In genomic region chr16:86611958-86612357, GRCh38 we compare ENCODE assay signal across 20 cellular contexts. TPM values are rescaled to one million over a fixed set of nuclear protein-coding genes. Genes with fewer than 3 reads are reported as not detected.
DNase-seq lines count a peak whose midpoint lies in the region; ATAC-seq and TF ChIP-seq lines count a peak whose summit lies in the region.
"Had no signal": no experiment of that assay in that cellular context is flagged by ENCODE, and none has a peak within 500 bp of the region (broad histone marks: within the 10 kb centered on the region; RNA-seq: fewer than 3 reads in every experiment).

No MANE protein-coding gene starts in this region.

- intact Hi-C loops in cardiac septum (cut with DNase I): no loop called here

- H3K4me1 Mint-ChIP-seq in nephron: peaks cover 31% of the 10 kb centered on the region
- H3K4me1 Mint-ChIP-seq: CD4-positive, CD25-positive, alpha-beta regulatory T cell had no signal

- no peaks in the 10 kb centered on the region for H3K27me3 ChIP-seq in right atrium auricular region
- no peaks in the 10 kb centered on the region for H3K27me3 ChIP-seq in brain microvascular endothelial cell (replicated peaks)
- H3K27me3 ChIP-seq in thoracic aorta (replicated peaks; ENCODE audit: insufficient read depth): no peaks in the 10 kb centered on the region
- H3K27me3 ChIP-seq: BE2C, SJCRH30 had no signal

- in situ Hi-C loops in brain microvascular endothelial cell (cut with HindIII; ENCODE audit: low pct_ligation_motif_present, low sequenced_read_pairs): no loop called here

- ATAC-seq in thoracic aorta (ENCODE audit: insufficient number of reproducible peaks, low FRiP score, low read depth) (no peak), GM18867 (IDR thresholded peaks at IDR 0.05; ENCODE audit: unreplicated experiment) (no peak)

- DNase-seq in right atrium auricular region (ENCODE audit: low spot score) (no peak), cardiac septum (ENCODE audit: low spot score) (no peak), brain microvascular endothelial cell (no peak), thoracic aorta (ENCODE audit: low spot score) (no peak), NCI-H128 (lab: John Stamatoyannopoulos, UW; ENCODE audit: unreplicated experiment) (no peak), HuH-7.5 (ENCODE audit: low spot score) (no peak)
- DNase-seq: BE2C; CD4-positive, CD25-positive, alpha-beta regulatory T cell; DMS79; H7; MV-4-11; NCI-H1105 treated with DMSO at 0.1 percent for 48 hours; NCI-H1694 treated with DMSO at 0.1 percent for 48 hours; NCI-H2081 treated with DMSO at 0.1 percent for 48 hours; NCI-H446 treated with DMSO at 0.1 percent for 48 hours; OCI-M1; SJCRH30 had no signal

- peaks cover 14% of the 10 kb centered on the region for H3K27me3 Mint-ChIP-seq in nephron (ENCODE audit: low read depth)

- TF ChIP-seq CTCF in right atrium auricular region (IDR thresholded peaks at IDR 0.05) (no peak), brain microvascular endothelial cell (IDR thresholded peaks at IDR 0.05; ENCODE audit: low read depth, low read length, missing control alignments) (no peak), nephron (IDR thresholded peaks at IDR 0.05; ENCODE audit: unreplicated experiment in 3 of 3) (no peak), thoracic aorta (IDR thresholded peaks at IDR 0.05) (no peak)

- H3K36me3 Mint-ChIP-seq in nephron (ENCODE audit: low read depth): no peaks in the 10 kb centered on the region
- H3K36me3 Mint-ChIP-seq: CD4-positive, CD25-positive, alpha-beta regulatory T cell had no signal

- no peaks in the 10 kb centered on the region for H3K9me3 ChIP-seq in right atrium auricular region
- no peaks in the 10 kb centered on the region for H3K9me3 ChIP-seq in thoracic aorta
- H3K9me3 ChIP-seq: BE2C, SJCRH30 had no signal

- H3K27ac ChIP-seq in right atrium auricular region (peak overlapping the region; percentile 54 to 55), brain microvascular endothelial cell (peak overlapping the region; percentile 62), thoracic aorta (peak overlapping the region; percentile 92 to 94)
- H3K27ac ChIP-seq: KMS-11, SJCRH30 had no signal

- H3K4me3 Mint-ChIP-seq in nephron: peak overlapping the region in 1 of 3 experiments; percentile 28
- H3K4me3 Mint-ChIP-seq: CD4-positive, CD25-positive, alpha-beta regulatory T cell had no signal

- no peaks in the 10 kb centered on the region for H3K9me3 Mint-ChIP-seq in nephron
- H3K9me3 Mint-ChIP-seq: CD4-positive, CD25-positive, alpha-beta regulatory T cell had no signal

- H3K27ac Mint-ChIP-seq in nephron: peak overlapping the region; percentile 87 to 93 (median 88)
- H3K27ac Mint-ChIP-seq: CD4-positive, CD25-positive, alpha-beta regulatory T cell had no signal

- no peaks in the 10 kb centered on the region for H3K36me3 ChIP-seq in right atrium auricular region
- H3K36me3 ChIP-seq in brain microvascular endothelial cell (replicated peaks): no peaks in the 10 kb centered on the region
- H3K36me3 ChIP-seq in thoracic aorta: no peaks in the 10 kb centered on the region
- H3K36me3 ChIP-seq: BE2C, SJCRH30 had no signal

- H3K4me1 ChIP-seq in right atrium auricular region (peaks cover 0 to 9% of the 10 kb centered on the region in 2 donors), thoracic aorta (ENCODE audit: control insufficient read depth in 1 of 2, low read depth in 2 of 2) (peaks cover 28 to 66% of the 10 kb centered on the region in 2 donors)
- H3K4me1 ChIP-seq: BE2C had no signal

- H3K4me3 ChIP-seq in right atrium auricular region (no peak overlapping the region), brain microvascular endothelial cell (ENCODE audit: low read depth, low read length) (no peak overlapping the region), thoracic aorta (no peak overlapping the region)
- H3K4me3 ChIP-seq: SJCRH30 had no signal

RNA-seq across cellular contexts. Expression of gene FOXL1, which starts 33.6 kb away (rescaled TPM):
- 1 to 10 TPM in 1 of 2 donors, under 1 TPM in 1; 0.85 to 1.3 TPM for total RNA-seq in right atrium auricular region
- total RNA-seq in cardiac septum: 1.2 TPM
- 10 to 100 TPM; 52.1 to 52.8 TPM for total RNA-seq in thoracic aorta
- total RNA-seq: CD4-positive, CD25-positive, alpha-beta regulatory T cell had no signal

RNA-seq across cellular contexts. Expression of gene FOXC2, which starts 45.3 kb away (rescaled TPM):
- total RNA-seq in right atrium auricular region (1 to 10 TPM; 2.6 to 2.9 TPM), cardiac septum (2.6 TPM), thoracic aorta (10 to 100 TPM; 54.5 to 60.7 TPM)
- total RNA-seq: CD4-positive, CD25-positive, alpha-beta regulatory T cell had no signal

RNA-seq across cellular contexts. Expression of gene MTHFSD, which starts 56.9 kb away (rescaled TPM):
- total RNA-seq in right atrium auricular region (1 to 10 TPM; 7.8 to 8.3 TPM), cardiac septum (12.2 TPM), thoracic aorta (10 to 100 TPM; 25.0 to 30.8 TPM)

Comparison
In these comparisons a context has a peak if more than half of its experiments do, and no peak if none do; other contexts are left out.
1. RNA of gene FOXL1, which starts 33.6 kb away (total RNA-seq): 52.1 to 52.8 TPM in thoracic aorta; 0.85 to 1.3 TPM in right atrium auricular region and 1.2 TPM in cardiac septum (single experiment); every median in the first group is over 10 times any median in the second.
2. RNA of gene FOXC2, which starts 45.3 kb away (total RNA-seq): 54.5 to 60.7 TPM in thoracic aorta; 2.6 to 2.9 TPM in right atrium auricular region and 2.6 TPM in cardiac septum (single experiment); every median in the first group is over 10 times any median in the second.
3. Peak in every context shown above with its lines, with median percentiles within 50 percentile points of each other: H3K27ac ChIP-seq.